Comparison of ENCODE assay signal across 8 cellular contexts in the genomic region with DNA sequence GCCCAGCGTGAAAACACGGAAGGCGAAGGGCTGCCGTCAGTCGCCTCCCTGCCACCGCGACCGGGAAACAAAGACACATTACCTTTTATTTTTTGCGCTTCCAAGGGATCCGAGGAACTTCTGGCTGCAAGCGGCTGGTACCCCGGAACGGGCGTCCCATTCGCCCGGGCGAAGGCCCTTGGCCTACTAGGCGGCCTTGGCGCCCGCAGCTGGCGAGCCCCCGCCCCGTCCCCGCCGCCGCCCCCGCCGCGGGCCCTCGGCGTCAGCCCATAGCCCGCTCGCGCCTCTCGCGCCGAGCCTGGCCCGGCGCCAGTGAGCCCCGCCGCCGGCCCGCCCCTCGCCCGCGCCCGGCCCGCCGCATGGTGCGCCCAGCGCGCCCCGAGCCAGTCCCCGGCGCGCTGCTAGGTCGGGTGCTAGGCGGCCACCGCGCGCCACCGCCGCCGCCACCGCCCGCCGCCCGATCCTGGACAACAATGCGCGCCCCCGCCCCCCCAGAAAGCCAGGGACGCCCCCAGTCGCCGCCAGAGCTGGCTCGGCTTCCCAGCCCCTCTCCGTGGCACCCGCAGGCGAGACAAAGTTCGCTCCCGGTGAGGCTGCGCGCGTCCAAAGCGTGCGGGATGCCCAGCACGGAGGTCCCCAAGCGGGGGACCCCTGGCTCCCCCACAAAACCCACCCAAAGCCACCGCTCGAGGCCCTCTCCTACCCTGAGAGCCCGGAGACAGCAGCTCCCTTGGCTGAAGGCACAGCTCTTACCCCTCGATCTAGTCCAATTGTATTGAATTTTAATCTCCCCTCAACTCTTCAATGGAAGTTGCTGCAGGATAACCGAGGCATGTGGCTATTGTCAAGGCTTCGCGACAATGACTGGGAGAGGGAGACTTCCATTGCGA.
DNase-seq lines count a peak whose midpoint lies in the region; ATAC-seq and TF ChIP-seq lines count a peak whose summit lies in the region.
"Had no signal": no experiment of that assay in that cellular context is flagged by ENCODE, and none has a peak within 500 bp of the region (broad histone marks: within the 10 kb centered on the region; RNA-seq: fewer than 3 reads in every experiment).

No MANE protein-coding gene starts in this region.

- ATAC-seq in naive B cell (ENCODE audit: low read depth in 2 of 2) = peak; percentile 70 to 72
- ATAC-seq in HG02610 (IDR thresholded peaks at IDR 0.05; ENCODE audit: unreplicated experiment) = no peak

- DNase-seq in GM13977 (ENCODE audit: low spot score) (peak; percentile 73), SK-N-DZ (ENCODE audit: low spot score) (peak; percentile 40), epithelial cell of proximal tubule (ENCODE audit: low read depth) (no peak), naive B cell (peak; percentile 24), Ammon's horn (ENCODE audit: low spot score) (no peak), HPDE6-E6E7 (ENCODE audit: extremely low spot score) (no peak)

- peaks cover 89 to 90% (median 89%) of the 10 kb centered on the region in 3 donors for H3K27me3 Mint-ChIP-seq in naive B cell

- in situ Hi-C loops in GM13977 (cut with MboI; ENCODE audit: low pct_unique_long_range_greater_than_20kb, low sequenced_read_pairs, unreplicated experiment) = no loop called here

- H3K27ac Mint-ChIP-seq in naive B cell = peak overlapping the region in 2 of 6 donors; percentile 43 to 87

- peaks cover 0 to 9% of the 10 kb centered on the region in 2 donors for H3K36me3 Mint-ChIP-seq in naive B cell

- peaks cover 0 to 12% (median 6%) of the 10 kb centered on the region in 7 donors for H3K9me3 Mint-ChIP-seq in naive B cell

- peak overlapping the region; percentile 57 for H3K4me3 ChIP-seq in epithelial cell of proximal tubule (ENCODE audit: low read depth, low read length)
- H3K4me3 ChIP-seq: PC-9 had no signal

- peaks cover 6 to 20% (median 13%) of the 10 kb centered on the region in 3 donors for H3K4me1 Mint-ChIP-seq in naive B cell

- H3K4me3 Mint-ChIP-seq in naive B cell = peak overlapping the region; percentile 53 to 89 (median 81)

- TF ChIP-seq CTCF in GM13977 (IDR thresholded peaks at IDR 0.05; ENCODE audit: extremely low read depth, insufficient read depth, missing control alignments) (no peak), epithelial cell of proximal tubule (conservative IDR thresholded peaks at IDR 0.05; ENCODE audit: low read depth, low read length) (no peak)

Comparison
In these comparisons a context has a peak if more than half of its experiments do, and no peak if none do; other contexts are left out.
1. DNase-seq: peak in GM13977 (single experiment), SK-N-DZ (single experiment) and naive B cell (single experiment); none in epithelial cell of proximal tubule (single experiment), Ammon's horn (single experiment) and HPDE6-E6E7 (single experiment).